ENCODE assay signal across 1 cellular context in genomic region chr2:184006998-184007397, GRCh38.
TF ChIP-seq lines count a peak whose summit lies in the region.

No MANE protein-coding gene starts in this region.

TF ChIP-seq in HepG2, 621 proteins besides CTCF, POLR2A, EP300 and RAD21 (continued from another document):
- TF ChIP-seq, protein P1, sequence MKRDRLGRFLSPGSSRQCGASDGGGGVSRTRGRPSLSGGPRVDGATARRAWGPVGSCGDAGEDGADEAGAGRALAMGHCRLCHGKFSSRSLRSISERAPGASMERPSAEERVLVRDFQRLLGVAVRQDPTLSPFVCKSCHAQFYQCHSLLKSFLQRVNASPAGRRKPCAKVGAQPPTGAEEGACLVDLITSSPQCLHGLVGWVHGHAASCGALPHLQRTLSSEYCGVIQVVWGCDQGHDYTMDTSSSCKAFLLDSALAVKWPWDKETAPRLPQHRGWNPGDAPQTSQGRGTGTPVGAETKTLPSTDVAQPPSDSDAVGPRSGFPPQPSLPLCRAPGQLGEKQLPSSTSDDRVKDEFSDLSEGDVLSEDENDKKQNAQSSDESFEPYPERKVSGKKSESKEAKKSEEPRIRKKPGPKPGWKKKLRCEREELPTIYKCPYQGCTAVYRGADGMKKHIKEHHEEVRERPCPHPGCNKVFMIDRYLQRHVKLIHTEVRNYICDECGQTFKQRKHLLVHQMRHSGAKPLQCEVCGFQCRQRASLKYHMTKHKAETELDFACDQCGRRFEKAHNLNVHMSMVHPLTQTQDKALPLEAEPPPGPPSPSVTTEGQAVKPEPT (CRISPR knock-in tag; IDR thresholded peaks at IDR 0.05; ENCODE audit: low read depth) = no peak
- TF ChIP-seq ATF7 (IDR thresholded peaks at IDR 0.05) = no peak
- TF ChIP-seq ATF7 (CRISPR knock-in tag; IDR thresholded peaks at IDR 0.05) = no peak
- peak; percentile 66 for TF ChIP-seq FOXA3 (CRISPR knock-in tag; IDR thresholded peaks at IDR 0.05)
- TF ChIP-seq, protein P2, sequence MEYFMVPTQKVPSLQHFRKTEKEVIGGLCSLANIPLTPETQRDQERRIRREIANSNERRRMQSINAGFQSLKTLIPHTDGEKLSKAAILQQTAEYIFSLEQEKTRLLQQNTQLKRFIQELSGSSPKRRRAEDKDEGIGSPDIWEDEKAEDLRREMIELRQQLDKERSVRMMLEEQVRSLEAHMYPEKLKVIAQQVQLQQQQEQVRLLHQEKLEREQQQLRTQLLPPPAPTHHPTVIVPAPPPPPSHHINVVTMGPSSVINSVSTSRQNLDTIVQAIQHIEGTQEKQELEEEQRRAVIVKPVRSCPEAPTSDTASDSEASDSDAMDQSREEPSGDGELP (IDR thresholded peaks at IDR 0.05; ENCODE audit: borderline replicate concordance, low read depth) = peak; percentile 71; the same call in 1 of the 2 replicates
- TF ChIP-seq ZNF720 (CRISPR knock-in tag; IDR thresholded peaks at IDR 0.05) = no peak
- TF ChIP-seq SRY (CRISPR knock-in tag; IDR thresholded peaks at IDR 0.05) = no peak
- no peak for TF ChIP-seq CENPBD1 (CRISPR knock-in tag; IDR thresholded peaks at IDR 0.05; ENCODE audit: borderline replicate concordance, low read depth)
- TF ChIP-seq HNF4A (CRISPR knock-in tag; IDR thresholded peaks at IDR 0.05) = peak; percentile 67
- TF ChIP-seq ZNF407 (CRISPR knock-in tag; IDR thresholded peaks at IDR 0.05; ENCODE audit: not compliant biosample characterization) = no peak
